Comparison of ENCODE assay signal across 8 cellular contexts in genomic region chr16:2537451-2538379, GRCh38.
DNase-seq lines count a peak whose midpoint lies in the region; TF ChIP-seq lines count a peak whose summit lies in the region.

PDPK1 (plus strand) TSS chr16:2538021; CDS start chr16:2538113, 92 bp downstream.

- peak; percentile 93 for DNase-seq in HCEC 1CT
- peak; percentile 96 for DNase-seq in MM.1S
- DNase-seq in SIG-M5 treated with dmso at 0.1 percent for 504 hours (lab: John Stamatoyannopoulos, UW; ENCODE audit: unreplicated experiment): peak; percentile 87
- peak; percentile 91 for DNase-seq in activated gamma-delta T cell treated with Interleukin-2 at 50 U/mL for 16 hours
- peak; percentile 95 to 98 for DNase-seq in foreskin fibroblast
- peak; percentile 88 for DNase-seq in stromal cell of bone marrow (ENCODE audit: low read depth)

- H3K9ac ChIP-seq in ES-I3 (ENCODE audit: low read depth, low read length) (peak within 1 kb of the TSS; percentile 72; the same call in 1 of the 2 replicates), MM.1S (ENCODE audit: low read length) (peak within 1 kb of the TSS; percentile 62)

- H4K20me1 ChIP-seq in MM.1S (ENCODE audit: insufficient read depth, low read length): no peaks in the 10 kb centered on the region

- H3K27ac ChIP-seq in MM.1S (ENCODE audit: low read length): peak within 1 kb of the TSS; percentile 62; the same call in 1 of the 2 replicates

- H3K27me3 ChIP-seq in MM.1S (replicated peaks; ENCODE audit: insufficient read depth, low read length) (no peaks in the 10 kb centered on the region), neuron (ENCODE audit: insufficient read depth, low read length) (no peaks in the 10 kb centered on the region)

- H3K79me2 ChIP-seq in MM.1S (ENCODE audit: low read length): peaks cover 35% of the 10 kb centered on the region

- H3F3A ChIP-seq in MM.1S (ENCODE audit: insufficient read depth, low read length): peaks cover 10% of the 10 kb centered on the region

- H3K9me3 ChIP-seq in ES-I3 (ENCODE audit: control insufficient read depth, insufficient read depth, low read length) (no peaks in the 10 kb centered on the region), MM.1S (replicated peaks; ENCODE audit: insufficient read depth, low read length) (no peaks in the 10 kb centered on the region), neuron (ENCODE audit: low read length) (no peaks in the 10 kb centered on the region)

- H3K4me2 ChIP-seq in MM.1S (ENCODE audit: low read depth, low read length): peak within 1 kb of the TSS; percentile 63

- no peaks in the 10 kb centered on the region for H3K4me1 ChIP-seq in ES-I3 (ENCODE audit: insufficient read depth, low read length)
- H3K4me1 ChIP-seq in MM.1S (ENCODE audit: low read length): 0 out of 2 replicates have a peak, but pooled peaks cover 5% of the 10 kb centered on the region
- H3K4me1 ChIP-seq in neuron (ENCODE audit: insufficient read depth, low read length): peaks cover 20% of the 10 kb centered on the region

- no peak for TF ChIP-seq CTCF in MM.1S (IDR thresholded peaks at IDR 0.05; ENCODE audit: low read length)
- no peak for TF ChIP-seq CTCF in foreskin fibroblast (IDR thresholded peaks at IDR 0.05; ENCODE audit: low read depth, low read length)

- H3K9me2 ChIP-seq in MM.1S (replicated peaks; ENCODE audit: insufficient read depth, low read length): no peaks in the 10 kb centered on the region

- H3K36me3 ChIP-seq in ES-I3 (ENCODE audit: insufficient read depth, low read length) (no peaks in the 10 kb centered on the region), MM.1S (replicated peaks; ENCODE audit: insufficient read depth, low read length) (no peaks in the 10 kb centered on the region), neuron (ENCODE audit: insufficient read depth, low read length) (no peaks in the 10 kb centered on the region)

- peak within 1 kb of the TSS; percentile 72 for H3K4me3 ChIP-seq in MM.1S (ENCODE audit: low read length)
- peak within 1 kb of the TSS; percentile 65 to 79 for H3K4me3 ChIP-seq in foreskin fibroblast (ENCODE audit: low read depth in 1 of 2, low read length in 2 of 2)
- peak within 1 kb of the TSS; percentile 80 for H3K4me3 ChIP-seq in neuron (ENCODE audit: low read length)

- H2AFZ ChIP-seq in MM.1S (ENCODE audit: low read length) (peak within 1 kb of the TSS; percentile 62), neuron (ENCODE audit: low read depth, low read length) (peak within 1 kb of the TSS; percentile 44)

Comparison
In these comparisons a context has a peak if more than half of its experiments do, and no peak if none do; other contexts are left out.
1. Peak in every context shown above with its lines: DNase-seq, H3K4me3 ChIP-seq and H3K27ac ChIP-seq.